ENCODE assay signal across 9 cellular contexts in genomic region chr2:10493636-10494281, GRCh38. TPM values are rescaled to one million over a fixed set of nuclear protein-coding genes. Genes with fewer than 3 reads are reported as not detected.
A peak's percentile ranks its signal among the peaks of the same experiment; 100 is the strongest.
DNase-seq lines count a peak whose midpoint lies in the region; ATAC-seq and TF ChIP-seq lines count a peak whose summit lies in the region.
"Had no signal": no experiment of that assay in that cellular context is flagged by ENCODE, and none has a peak within 500 bp of the region (broad histone marks: within the 10 kb centered on the region; RNA-seq: fewer than 3 reads in every experiment).

No MANE protein-coding gene starts in this region.

- DNase-seq in DMS79 treated with DMSO at 0.1 percent for 48 hours (lab: John Stamatoyannopoulos, UW) = peak; percentile 31
- no peak for DNase-seq in DMS79 (lab: John Stamatoyannopoulos, UW)
- peak; percentile 53 to 92 (median 78) for DNase-seq in T-cell
- peak; percentile 45 for DNase-seq in adipocyte (ENCODE audit: low read depth)
- DNase-seq in natural killer cell treated with Interleukin-12 subunit alpha and Interleukin-12 subunit beta and Interleukin-15 and Interleukin-18, amount 100 ng/mL, for 72 hours (ENCODE audit: low spot score) = peak; percentile 83
- DNase-seq in WERI-Rb-1 = no peak
- no peak for DNase-seq in nucleus accumbens (lab: John Stamatoyannopoulos, UW)

- H3K9me3 ChIP-seq in adipocyte (ENCODE audit: control insufficient read depth, low read length) (peaks cover 16% of the 10 kb centered on the region), WERI-Rb-1 (ENCODE audit: severe bottlenecking) (peaks cover 14% of the 10 kb centered on the region)

- H3K4me3 ChIP-seq in adipocyte (ENCODE audit: low read length) (no peak overlapping the region), WERI-Rb-1 (ENCODE audit: low read depth, low read length) (no peak overlapping the region)

- no peaks in the 10 kb centered on the region for H3K36me3 Mint-ChIP-seq in T-cell
- H3K36me3 Mint-ChIP-seq in natural killer cell treated with Interleukin-12 subunit alpha and Interleukin-12 subunit beta and Interleukin-15 and Interleukin-18, amount 100 ng/mL, for 72 hours = no peaks in the 10 kb centered on the region

- H3K27me3 ChIP-seq in adipocyte (replicated peaks; ENCODE audit: control insufficient read depth, insufficient read depth, low read length) (peaks cover 36% of the 10 kb centered on the region), WERI-Rb-1 (ENCODE audit: insufficient read depth, low read depth, severe bottlenecking) (no peaks in the 10 kb centered on the region)

- H3K27ac ChIP-seq in WERI-Rb-1 = no peak overlapping the region

- CTCF ChIA-PET in T-cell (lab: Charles Lee) = no interaction called here

- H3K36me3 ChIP-seq in adipocyte (ENCODE audit: control insufficient read depth, insufficient read depth, low read length, severe bottlenecking) = no peaks in the 10 kb centered on the region
- H3K36me3 ChIP-seq in WERI-Rb-1 = no peaks in the 10 kb centered on the region

- H3K9me3 Mint-ChIP-seq in T-cell = peaks cover 0 to 4% (median 0%) of the 10 kb centered on the region in 3 donors
- peaks cover under 1% of the 10 kb centered on the region for H3K9me3 Mint-ChIP-seq in natural killer cell treated with Interleukin-12 subunit alpha and Interleukin-12 subunit beta and Interleukin-15 and Interleukin-18, amount 100 ng/mL, for 72 hours
- H3K9me3 Mint-ChIP-seq: dendritic cell treated with granulocyte-macrophage colony-stimulating factor and Interleukin-4, amounts not matched to agents 40 ng/mL and 50 ng/mL, for 4 days had no signal

- TF ChIP-seq CTCF in WERI-Rb-1 (IDR thresholded peaks at IDR 0.05; ENCODE audit: low read depth, low read length) = no peak

- no peak overlapping the region for H3K9ac ChIP-seq in adipocyte (ENCODE audit: low read length)

- POLR2A ChIA-PET in T-cell (lab: Charles Lee) = no interaction called here

- H3K4me1 ChIP-seq in adipocyte (ENCODE audit: control insufficient read depth, insufficient read depth, low read length) = peaks cover 3% of the 10 kb centered on the region

- H3K27me3 Mint-ChIP-seq in T-cell = peaks cover 12 to 14% of the 10 kb centered on the region in 2 donors
- H3K27me3 Mint-ChIP-seq in natural killer cell treated with Interleukin-12 subunit alpha and Interleukin-12 subunit beta and Interleukin-15 and Interleukin-18, amount 100 ng/mL, for 72 hours = peaks cover 16 to 18% of the 10 kb centered on the region in 2 donors

- ATAC-seq in HG03175 (IDR thresholded peaks at IDR 0.05; ENCODE audit: unreplicated experiment) (peak; percentile 93), T-cell (replicated peaks in 1 of 4) (peak; percentile 95 to 96 (median 96))
- ATAC-seq in natural killer cell treated with Interleukin-12 subunit alpha and Interleukin-12 subunit beta and Interleukin-15 and Interleukin-18, amount 100 ng/mL, for 72 hours = peak; percentile 92 to 93

- H3K4me3 Mint-ChIP-seq in T-cell = peak overlapping the region in 1 of 3 donors; percentile 13
- peak overlapping the region; percentile 9 for H3K4me3 Mint-ChIP-seq in natural killer cell treated with Interleukin-12 subunit alpha and Interleukin-12 subunit beta and Interleukin-15 and Interleukin-18, amount 100 ng/mL, for 72 hours
- H3K4me3 Mint-ChIP-seq: dendritic cell treated with granulocyte-macrophage colony-stimulating factor and Interleukin-4, amounts not matched to agents 40 ng/mL and 50 ng/mL, for 4 days had no signal

- H3K4me1 Mint-ChIP-seq in T-cell = peaks cover 11 to 30% (median 22%) of the 10 kb centered on the region in 3 donors
- H3K4me1 Mint-ChIP-seq in natural killer cell treated with Interleukin-12 subunit alpha and Interleukin-12 subunit beta and Interleukin-15 and Interleukin-18, amount 100 ng/mL, for 72 hours (ENCODE audit: low read depth in 2 of 2) = peaks cover 2 to 15% of the 10 kb centered on the region in 2 donors

- H3K27ac Mint-ChIP-seq in T-cell = peak overlapping the region; percentile 78 to 82
- no peak overlapping the region for H3K27ac Mint-ChIP-seq in natural killer cell treated with Interleukin-12 subunit alpha and Interleukin-12 subunit beta and Interleukin-15 and Interleukin-18, amount 100 ng/mL, for 72 hours
- H3K27ac Mint-ChIP-seq: dendritic cell treated with granulocyte-macrophage colony-stimulating factor and Interleukin-4, amounts not matched to agents 40 ng/mL and 50 ng/mL, for 4 days had no signal

RNA-seq across cellular contexts. Expression of gene ODC1, which starts 45.6 kb away (rescaled TPM):
- 100 to 1,000 TPM in 1 of 5 donors, 10 to 100 TPM in 4; 40.6 to 102 (median 53.3) TPM for total RNA-seq in T-cell
- total RNA-seq in natural killer cell treated with Interleukin-12 subunit alpha and Interleukin-12 subunit beta and Interleukin-15 and Interleukin-18, amount 100 ng/mL, for 72 hours = 100 to 1,000 TPM in 1 of 2 donors, 10 to 100 TPM in 1; 91.5 to 206 TPM

Comparison
In these comparisons a context has a peak if more than half of its experiments do, and no peak if none do; other contexts are left out.
1. DNase-seq: peak in DMS79 treated with DMSO at 0.1 percent for 48 hours (single experiment), T-cell (34 of 34), adipocyte (single experiment) and natural killer cell treated with Interleukin-12 subunit alpha and Interleukin-12 subunit beta and Interleukin-15 and Interleukin-18, amount 100 ng/mL, for 72 hours (single experiment); none in DMS79 (single experiment), WERI-Rb-1 (single experiment) and nucleus accumbens (0 of 56).
2. H3K27ac Mint-ChIP-seq: peak in T-cell (2 of 2); none in natural killer cell treated with Interleukin-12 subunit alpha and Interleukin-12 subunit beta and Interleukin-15 and Interleukin-18, amount 100 ng/mL, for 72 hours (0 of 2).
3. Peak in every context shown above with its lines, with median percentiles within 50 percentile points of each other: ATAC-seq.